In genomic region chr1:8365661-8366362, GRCh38 we compare ENCODE assay signal across 24 cellular contexts. TPM values are rescaled to one million over a fixed set of nuclear protein-coding genes. Genes with fewer than 3 reads are reported as not detected.
DNase-seq lines count a peak whose midpoint lies in the region; ATAC-seq and FAIRE-seq lines count a peak whose summit lies in the region.
"Had no signal": no experiment of that assay in that cellular context is flagged by ENCODE, and none has a peak within 500 bp of the region (broad histone marks: within the 10 kb centered on the region; RNA-seq: fewer than 3 reads in every experiment).

No MANE protein-coding gene starts in this region.

- H3K9me3 ChIP-seq in T-helper 17 cell (ENCODE audit: control insufficient read depth, low read length, poor library complexity, severe bottlenecking): no peaks in the 10 kb centered on the region
- no peaks in the 10 kb centered on the region for H3K9me3 ChIP-seq in right cardiac atrium (ENCODE audit: control insufficient read depth, low read length)
- H3K9me3 ChIP-seq: BLaER1 treated with 17β-estradiol and CSF1 and Interleukin-3, amounts not matched to agents 10 nM and 100 nM; HAP-1; stomach; upper lobe of right lung had no signal

- H3K27me3 Mint-ChIP-seq in activated T-cell treated with anti-CD3 and anti-CD28 coated beads, Interleukin-2, amount 50 U/mL, for 24 hours: no peaks in the 10 kb centered on the region
- H3K27me3 Mint-ChIP-seq in T-helper 17 cell: no peaks in the 10 kb centered on the region

- WGBS in right cardiac atrium: 87% methylated on average over 24 of the region's 24 CpGs

- peaks cover 77% of the 10 kb centered on the region for H3K36me3 Mint-ChIP-seq in activated T-cell treated with anti-CD3 and anti-CD28 coated beads, Interleukin-2, amount 50 U/mL, for 24 hours (ENCODE audit: low read depth)
- no peaks in the 10 kb centered on the region for H3K36me3 Mint-ChIP-seq in T-helper 17 cell (ENCODE audit: low read depth)
- peaks cover 64% of the 10 kb centered on the region for H3K36me3 Mint-ChIP-seq in stimulated activated effector memory CD8-positive, alpha-beta T cell treated with anti-CD3 and anti-CD28 coated beads, Interleukin-12 subunit alpha, Interleukin-12 subunit beta, amount 100 ng/mL, for 72 hours

- H3K4me1 Mint-ChIP-seq in activated T-cell treated with anti-CD3 and anti-CD28 coated beads, Interleukin-2, amount 50 U/mL, for 24 hours (ENCODE audit: low read depth): peaks cover 24% of the 10 kb centered on the region
- H3K4me1 Mint-ChIP-seq in T-helper 17 cell: peaks cover 14% of the 10 kb centered on the region
- H3K4me1 Mint-ChIP-seq in stimulated activated effector memory CD8-positive, alpha-beta T cell treated with anti-CD3 and anti-CD28 coated beads, Interleukin-12 subunit alpha, Interleukin-12 subunit beta, amount 100 ng/mL, for 72 hours: peaks cover 16% of the 10 kb centered on the region

- no peak for FAIRE-seq in frontal cortex (lab: Jason Lieb, UNC)
- FAIRE-seq: A204.1, G401.6 had no signal

- no peaks in the 10 kb centered on the region for H3K27me3 ChIP-seq in right cardiac atrium (ENCODE audit: control insufficient read depth, insufficient read depth)
- H3K27me3 ChIP-seq: BLaER1 treated with 17β-estradiol and CSF1 and Interleukin-3, amounts not matched to agents 10 nM and 100 nM; stomach; upper lobe of right lung had no signal

- H3K4me3 ChIP-seq in right cardiac atrium (ENCODE audit: low read length): no peak overlapping the region
- H3K4me3 ChIP-seq: BLaER1 treated with 17β-estradiol and CSF1 and Interleukin-3, amounts not matched to agents 10 nM and 100 nM; HAP-1; lung; PC-9; skin epidermis; stomach; upper lobe of right lung had no signal

- no peak for DNase-seq in activated T-cell treated with anti-CD3 and anti-CD28 coated beads, Interleukin-2, amount 50 U/mL, for 24 hours
- no peak for DNase-seq in activated T-cell treated with anti-CD3 and anti-CD28 coated beads, Interleukin-2, amount 50 U/mL, for 1 hour
- DNase-seq in T-helper 17 cell (no peak), right cardiac atrium (peak in 2 of 3 donors; percentile 48 to 50), T-helper 2 cell (no peak), frontal cortex (ENCODE audit: low spot score in 2 of 2) (no peak), nucleus accumbens (lab: John Stamatoyannopoulos, UW) (no peak)
- DNase-seq in stimulated activated effector memory CD8-positive, alpha-beta T cell treated with anti-CD3 and anti-CD28 coated beads, Interleukin-12 subunit alpha, Interleukin-12 subunit beta, amount 100 ng/mL, for 72 hours (ENCODE audit: low spot score in 2 of 2): no peak
- DNase-seq: DMS 273 treated with DMSO at 0.1 percent for 48 hours; effector CD8-positive, alpha-beta T cell; immature natural killer cell; NCI-H1436; NCI-H2171 treated with DMSO at 0.1 percent for 48 hours; NCI-H748 treated with DMSO at 0.1 percent for 48 hours; PC-9; stomach; upper lobe of right lung had no signal

- no peak overlapping the region for H3K4me3 Mint-ChIP-seq in activated T-cell treated with anti-CD3 and anti-CD28 coated beads, Interleukin-2, amount 50 U/mL, for 24 hours
- no peak overlapping the region for H3K4me3 Mint-ChIP-seq in T-helper 17 cell
- H3K4me3 Mint-ChIP-seq in stimulated activated effector memory CD8-positive, alpha-beta T cell treated with anti-CD3 and anti-CD28 coated beads, Interleukin-12 subunit alpha, Interleukin-12 subunit beta, amount 100 ng/mL, for 72 hours: no peak overlapping the region
- H3K4me3 Mint-ChIP-seq: immature natural killer cell; T-helper 2 cell treated with Interferon-gamma antibody and Interleukin-4, amounts not matched to agents 5 μg/mL and 100 μg/mL, for 36 hours had no signal

- H3K4me1 ChIP-seq in right cardiac atrium (ENCODE audit: control insufficient read depth, insufficient read depth, low read length): peaks cover 39% of the 10 kb centered on the region

- ATAC-seq in T-helper 17 cell (no peak), right cardiac atrium (no peak)
- no peak for ATAC-seq in stimulated activated effector memory CD8-positive, alpha-beta T cell treated with anti-CD3 and anti-CD28 coated beads, Interleukin-12 subunit alpha, Interleukin-12 subunit beta, amount 100 ng/mL, for 72 hours

- peak overlapping the region; percentile 44 for H3K27ac Mint-ChIP-seq in activated T-cell treated with anti-CD3 and anti-CD28 coated beads, Interleukin-2, amount 50 U/mL, for 24 hours
- H3K27ac Mint-ChIP-seq in T-helper 17 cell: peak overlapping the region; percentile 92
- H3K27ac Mint-ChIP-seq in stimulated activated effector memory CD8-positive, alpha-beta T cell treated with anti-CD3 and anti-CD28 coated beads, Interleukin-12 subunit alpha, Interleukin-12 subunit beta, amount 100 ng/mL, for 72 hours: peak overlapping the region; percentile 38
- H3K27ac Mint-ChIP-seq: T-helper 2 cell treated with Interferon-gamma antibody and Interleukin-4, amounts not matched to agents 5 μg/mL and 100 μg/mL, for 36 hours had no signal

- intact Hi-C loops in right cardiac atrium (cut with DNase I): loop anchor here in 2 of 4 donors (5.0 kb wide), 1 partner anchor 51 kb away; no protein-coding TSS in a partner anchor

- peak overlapping the region; percentile 68 for H3K27ac ChIP-seq in right cardiac atrium (ENCODE audit: low read length)
- H3K27ac ChIP-seq: BLaER1 treated with 17β-estradiol and CSF1 and Interleukin-3, amounts not matched to agents 10 nM and 100 nM; PC-9 had no signal

- no peaks in the 10 kb centered on the region for H3K9me3 Mint-ChIP-seq in activated T-cell treated with anti-CD3 and anti-CD28 coated beads, Interleukin-2, amount 50 U/mL, for 24 hours
- no peaks in the 10 kb centered on the region for H3K9me3 Mint-ChIP-seq in stimulated activated effector memory CD8-positive, alpha-beta T cell treated with anti-CD3 and anti-CD28 coated beads, Interleukin-12 subunit alpha, Interleukin-12 subunit beta, amount 100 ng/mL, for 72 hours
- H3K9me3 Mint-ChIP-seq: immature natural killer cell; T-helper 2 cell treated with Interferon-gamma antibody and Interleukin-4, amounts not matched to agents 5 μg/mL and 100 μg/mL, for 36 hours had no signal

RNA-seq across cellular contexts. Expression of gene SLC45A1, which starts 47.9 kb away (rescaled TPM):
- under 1 TPM; 0.65 to 0.70 TPM for total RNA-seq in T-helper 17 cell
- total RNA-seq in right cardiac atrium: 1 to 10 TPM; 2.1 to 3.5 (median 2.8) TPM
- polyA plus RNA-seq in right cardiac atrium: 2.5 TPM
- total RNA-seq in frontal cortex: 8.6 TPM

Comparison
In these comparisons a context has a peak if more than half of its experiments do, and no peak if none do; other contexts are left out.
1. DNase-seq: peak in right cardiac atrium (2 of 3); none in activated T-cell treated with anti-CD3 and anti-CD28 coated beads, Interleukin-2, amount 50 U/mL, for 24 hours (single experiment), activated T-cell treated with anti-CD3 and anti-CD28 coated beads, Interleukin-2, amount 50 U/mL, for 1 hour (single experiment), T-helper 17 cell (0 of 3), stimulated activated effector memory CD8-positive, alpha-beta T cell treated with anti-CD3 and anti-CD28 coated beads, Interleukin-12 subunit alpha, Interleukin-12 subunit beta, amount 100 ng/mL, for 72 hours (0 of 2), T-helper 2 cell (0 of 5), frontal cortex (0 of 2) and nucleus accumbens (0 of 56).
2. H3K27ac Mint-ChIP-seq: peak in every context shown above with its lines; median percentile 92 in T-helper 17 cell; 44 in activated T-cell treated with anti-CD3 and anti-CD28 coated beads, Interleukin-2, amount 50 U/mL, for 24 hours; 38 in stimulated activated effector memory CD8-positive, alpha-beta T cell treated with anti-CD3 and anti-CD28 coated beads, Interleukin-12 subunit alpha, Interleukin-12 subunit beta, amount 100 ng/mL, for 72 hours.